17 cellular contexts compared by ENCODE assay signal in the genomic region with DNA sequence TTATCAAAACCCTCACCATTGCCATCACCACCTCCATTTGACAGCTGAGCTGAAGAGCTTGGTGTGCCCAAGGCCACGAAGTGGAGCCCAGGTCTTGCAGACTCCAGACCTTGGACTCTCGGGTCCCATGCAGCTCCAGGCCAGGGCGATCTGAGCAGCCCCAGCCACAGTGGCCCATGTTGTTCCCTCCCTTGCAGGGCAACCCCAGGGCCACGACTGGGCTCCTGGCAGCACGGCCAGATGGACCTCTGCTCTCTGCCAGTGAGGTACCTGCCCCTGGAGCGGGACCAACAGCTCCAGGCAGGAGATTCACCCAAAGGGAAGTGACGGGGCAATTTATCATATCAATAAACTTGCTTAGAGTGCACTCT.
"Had no signal": no experiment of that assay in that cellular context is flagged by ENCODE, and none has a peak within 500 bp of the region (broad histone marks: within the 10 kb centered on the region; RNA-seq: fewer than 3 reads in every experiment).

No MANE protein-coding gene starts in this region.

- DNase-seq: activated CD4-positive, alpha-beta T cell treated with anti-CD3 and anti-CD28 coated beads for 1 hour; activated CD4-positive, alpha-beta T cell treated with anti-CD3 and anti-CD28 coated beads, Interleukin-2, amount 50 U/mL, for 1 hour; activated naive CD4-positive, alpha-beta T cell treated with anti-CD3 and anti-CD28 coated beads, Interleukin-2, amount 10 ng/mL, durations not matched to agents 7 days and 5 days; activated T-cell treated with anti-CD3 and anti-CD28 coated beads, Interleukin-2, amount 50 U/mL, for 4 hours; brain microvascular endothelial cell; central memory CD4-positive, alpha-beta T cell; effector memory CD4-positive, alpha-beta T cell; foreskin keratinocyte; nucleus accumbens; stimulated activated CD4-positive, alpha-beta T cell treated with anti-CD3 and anti-CD28 coated beads, Interleukin-4, amount 100 ng/mL, for 4 hours; stimulated activated naive CD8-positive, alpha-beta T cell treated with anti-CD3 and anti-CD28 coated beads, Interleukin-15, Interleukin-2, amounts not matched to agents 100 U/mL and 50 U/mL, for 24 hours; T-cell had no signal

- ATAC-seq: activated T-cell treated with anti-CD3 and anti-CD28 coated beads, Interleukin-2, amount 50 U/mL, for 4 hours; foreskin keratinocyte; stimulated activated naive CD8-positive, alpha-beta T cell treated with anti-CD3 and anti-CD28 coated beads, Interleukin-15, Interleukin-2, amounts not matched to agents 100 U/mL and 50 U/mL, for 24 hours; T-cell had no signal

- H3K4me3 ChIP-seq: ascending aorta, tibial nerve had no signal

- H3K36me3 ChIP-seq: ascending aorta, brain microvascular endothelial cell, tibial nerve had no signal

- FAIRE-seq: colon, urothelium cell line had no signal

- H3K4me1 ChIP-seq: ascending aorta, foreskin keratinocyte, tibial nerve had no signal

- H3K9me3 ChIP-seq: ascending aorta, tibial nerve had no signal

- H3K27me3 ChIP-seq: ascending aorta, brain microvascular endothelial cell, tibial nerve had no signal

- H3K27ac ChIP-seq: ascending aorta, brain microvascular endothelial cell, foreskin keratinocyte, tibial nerve, VCaP had no signal
